In genomic region chr6:16212276-16212675, GRCh38 we compare ENCODE assay signal across 34 cellular contexts.
"Had no signal": no experiment of that assay in that cellular context is flagged by ENCODE, and none has a peak within 500 bp of the region (broad histone marks: within the 10 kb centered on the region; RNA-seq: fewer than 3 reads in every experiment).

No MANE protein-coding gene starts in this region.

- H3K4me3 ChIP-seq: MG63 had no signal

- H3K9ac ChIP-seq: KMS-11 had no signal

- H3K9me3 ChIP-seq: MG63 had no signal

- DNase-seq: Karpas-422, Kasumi-1, KG1, MG63, MM.1S, MV-4-11, NCI-H1048, NCI-H1092, NCI-H1092 treated with DMSO at 0.1 percent for 48 hours, NCI-H1105, NCI-H1105 treated with DMSO at 0.1 percent for 48 hours, NCI-H1417, NCI-H1417 treated with DMSO at 0.1 percent for 48 hours, NCI-H1436, NCI-H1436 treated with DMSO at 0.1 percent for 48 hours, NCI-H146, NCI-H1694, NCI-H1694 treated with DMSO at 0.1 percent for 48 hours, NCI-H187, NCI-H187 treated with DMSO at 0.1 percent for 48 hours, NCI-H1930, NCI-H2029, NCI-H2029 treated with DMSO at 0.1 percent for 48 hours, NCI-H2081, NCI-H2081 treated with DMSO at 0.1 percent for 48 hours, NCI-H2107, NCI-H2171, NCI-H2171 treated with DMSO at 0.1 percent for 48 hours, NCI-H2227 treated with DMSO at 0.1 percent for 48 hours, NCI-H226, NCI-H345, NCI-H446, NCI-H446 treated with DMSO at 0.1 percent for 48 hours had no signal

- H3K36me3 ChIP-seq: MG63 had no signal

- H3K4me2 ChIP-seq: KMS-11 had no signal

- H3K27me3 ChIP-seq: MG63 had no signal

- H3K27ac ChIP-seq: KMS-11 had no signal
